ENCODE assay signal across 11 cellular contexts in the genomic region with DNA sequence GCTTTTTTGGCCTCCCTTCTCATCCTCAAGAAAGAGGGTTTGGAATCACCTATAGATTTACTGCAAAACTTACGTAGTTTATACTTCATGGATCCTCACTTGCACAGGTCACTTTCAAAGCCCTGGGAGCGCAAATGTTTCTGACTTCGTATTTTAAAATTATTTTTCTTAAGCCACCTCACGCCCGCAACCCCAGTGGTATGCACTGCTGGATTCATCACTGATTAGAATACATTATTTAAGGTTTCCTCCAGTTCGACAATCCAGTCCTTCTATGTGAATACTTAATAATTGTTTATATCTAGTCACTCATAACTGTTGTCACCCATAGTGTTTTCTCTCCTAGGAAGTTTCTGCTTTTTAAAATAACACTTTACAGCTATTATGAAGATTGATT.
A peak's percentile ranks its signal among the peaks of the same experiment; 100 is the strongest.
DNase-seq lines count a peak whose midpoint lies in the region; ATAC-seq and TF ChIP-seq lines count a peak whose summit lies in the region.
"Had no signal": no experiment of that assay in that cellular context is flagged by ENCODE, and none has a peak within 500 bp of the region (broad histone marks: within the 10 kb centered on the region; RNA-seq: fewer than 3 reads in every experiment).

No MANE protein-coding gene starts in this region.

- no peak for TF ChIP-seq RAD21 in IMR-90 (IDR thresholded peaks at IDR 0.05; ENCODE audit: low read length)

- H3K4ac ChIP-seq in IMR-90 (ENCODE audit: low read depth, low read length) = no peak overlapping the region

- peak overlapping the region; percentile 61 for H2AFZ ChIP-seq in IMR-90 (replicated peaks; ENCODE audit: low read length, poor library complexity)
- H2AFZ ChIP-seq: parathyroid adenoma had no signal

- no peak overlapping the region for H2BK20ac ChIP-seq in IMR-90 (ENCODE audit: low read depth, low read length)

- H3K79me1 ChIP-seq in IMR-90 (ENCODE audit: low read depth in 1 of 2, low read length in 2 of 2) = no peaks in the 10 kb centered on the region

- peak overlapping the region; percentile 85 for H3K9ac ChIP-seq in IMR-90 (ENCODE audit: low read depth, low read length)
- H3K9ac ChIP-seq: parathyroid adenoma had no signal

- no peak overlapping the region; the same call in 1 of the 2 replicates for H4K5ac ChIP-seq in IMR-90 (ENCODE audit: low read depth, low read length)

- peak overlapping the region; percentile 74 to 84; a peak in 2 of 4 replicates for H4K8ac ChIP-seq in IMR-90 (ENCODE audit: low read depth in 2 of 2, low read length in 2 of 2)

- no peaks in the 10 kb centered on the region for H3K36me3 Mint-ChIP-seq in stimulated activated naive B cell treated with anti-CD40 and anti-IgM and Interleukin-4, amounts not matched to agents 10 μg/mL and 1 μg/mL and 100 μg/mL, for 72 hours

- no peak overlapping the region for H2BK5ac ChIP-seq in IMR-90 (ENCODE audit: low read depth, low read length, poor library complexity, severe bottlenecking)

- H2BK15ac ChIP-seq in IMR-90 (ENCODE audit: low read depth, low read length) = no peak overlapping the region

- H3K18ac ChIP-seq in IMR-90 (ENCODE audit: low read depth, low read length) = no peak overlapping the region

- H4K91ac ChIP-seq in IMR-90 (ENCODE audit: insufficient read depth, low read depth, low read length) = no peak overlapping the region

- no peak overlapping the region for H3K56ac ChIP-seq in IMR-90 (ENCODE audit: extremely low read depth, insufficient read depth, low read length)

- intact Hi-C loops in IMR-90 (cut with micrococcal nuclease) = no loop called here

- peak overlapping the region; percentile 24; the same call in 1 of the 2 replicates for H3K27ac ChIP-seq in IMR-90 (ENCODE audit: insufficient read depth, low read length)
- H3K27ac ChIP-seq: C4-2B, parathyroid adenoma had no signal

- peak overlapping the region; percentile 45; the same call in 1 of the 2 replicates for H3K4me2 ChIP-seq in IMR-90 (ENCODE audit: low read depth, low read length)

- dilution Hi-C loops in IMR-90 (cut with HindIII; ENCODE audit: low sequenced_read_pairs, unreplicated experiment) = no loop called here

- no peaks in the 10 kb centered on the region for H3K9me1 ChIP-seq in IMR-90 (ENCODE audit: insufficient read depth, low read length)

- 0 out of 2 replicates have a peak overlapping the region, but pooled peaks have one; percentile 51 for H3K14ac ChIP-seq in IMR-90 (replicated peaks; ENCODE audit: low read depth, low read length)

- DNase-seq in AG10803 (ENCODE audit: low read depth) (no peak), IMR-90 (no peak), fibroblast of villous mesenchyme (ENCODE audit: low read depth) (no peak), retinal pigment epithelial cell (ENCODE audit: low read depth) (no peak), KG1 (lab: John Stamatoyannopoulos, UW) (no peak), Ammon's horn (ENCODE audit: low spot score) (no peak), SW 1271 (lab: John Stamatoyannopoulos, UW) (no peak)
- DNase-seq in stimulated activated naive B cell treated with anti-CD40 and anti-IgM and Interleukin-4, amounts not matched to agents 10 μg/mL and 1 μg/mL and 100 μg/mL, for 72 hours = no peak
- DNase-seq: NK-92 treated with Interleukin-12 subunit alpha and Interleukin-12 subunit beta, amount 100 ng/mL, for 24 hours had no signal

- peak overlapping the region in 1 of 2 donors; percentile 75 for H3K4me3 Mint-ChIP-seq in stimulated activated naive B cell treated with anti-CD40 and anti-IgM and Interleukin-4, amounts not matched to agents 10 μg/mL and 1 μg/mL and 100 μg/mL, for 72 hours

- H4K20me1 ChIP-seq in IMR-90 (ENCODE audit: insufficient read depth, low read length) = no peaks in the 10 kb centered on the region

- TF ChIP-seq CTCF in AG10803 (conservative IDR thresholded peaks at IDR 0.05; ENCODE audit: low read length) (no peak), IMR-90 (conservative IDR thresholded peaks at IDR 0.05; ENCODE audit: low read depth, low read length) (no peak), fibroblast of villous mesenchyme (IDR thresholded peaks at IDR 0.05; ENCODE audit: insufficient read depth, low read depth, low read length) (no peak), retinal pigment epithelial cell (conservative IDR thresholded peaks at IDR 0.05; ENCODE audit: low read depth, low read length) (no peak)

- no peak overlapping the region for H2AK9ac ChIP-seq in IMR-90 (replicated peaks; ENCODE audit: low read depth, low read length, poor library complexity)

- H3K27ac Mint-ChIP-seq in stimulated activated naive B cell treated with anti-CD40 and anti-IgM and Interleukin-4, amounts not matched to agents 10 μg/mL and 1 μg/mL and 100 μg/mL, for 72 hours = no peak overlapping the region

- no CpG with 5 or more reads among the region's 6 CpGs for WGBS in IMR-90 (ENCODE audit: extremely low coverage in 2 of 2, insufficient read length in 1 of 2), 2 experiments

- H3K4me3 ChIP-seq in AG10803 (ENCODE audit: low read length) (peak overlapping the region; percentile 62), IMR-90 (ENCODE audit: insufficient read depth, low read depth, low read length) (peak overlapping the region; percentile 62), fibroblast of villous mesenchyme (ENCODE audit: low read depth, low read length) (peak overlapping the region; percentile 46), retinal pigment epithelial cell (ENCODE audit: low read length) (peak overlapping the region; percentile 74)

- in situ Hi-C loops in IMR-90 (cut with MboI; ENCODE audit: low sequenced_read_pairs) = no loop called here

- no peaks in the 10 kb centered on the region for H3K4me1 Mint-ChIP-seq in stimulated activated naive B cell treated with anti-CD40 and anti-IgM and Interleukin-4, amounts not matched to agents 10 μg/mL and 1 μg/mL and 100 μg/mL, for 72 hours

- no peaks in the 10 kb centered on the region for H3K27me3 ChIP-seq in IMR-90 (ENCODE audit: control insufficient read depth, insufficient read depth, low read length)

- H3K9me3 ChIP-seq in IMR-90 (ENCODE audit: control insufficient read depth, insufficient read depth, low read length) = 0 out of 2 replicates have a peak, but pooled peaks cover 1% of the 10 kb centered on the region

- POLR2A ChIA-PET in IMR-90 (lab: Charles Lee; ENCODE audit: unreplicated experiment) = no interaction called here

- peaks cover 4 to 6% of the 10 kb centered on the region in 2 donors for H3K9me3 Mint-ChIP-seq in stimulated activated naive B cell treated with anti-CD40 and anti-IgM and Interleukin-4, amounts not matched to agents 10 μg/mL and 1 μg/mL and 100 μg/mL, for 72 hours

- H3K4me1 ChIP-seq in IMR-90 (ENCODE audit: control insufficient read depth, insufficient read depth, low read length) = no peaks in the 10 kb centered on the region
- H3K4me1 ChIP-seq: parathyroid adenoma had no signal

- BruUV-seq in IMR-90 (replicated peaks; lab: Mats Ljungman, UMichigan) = no TSS peak

- no peaks in the 10 kb centered on the region for H3K36me3 ChIP-seq in IMR-90 (ENCODE audit: control insufficient read depth, insufficient read depth, low read length)

- no peak overlapping the region for H2AK5ac ChIP-seq in IMR-90 (ENCODE audit: low read depth, low read length)

- no peaks in the 10 kb centered on the region for H3K27me3 Mint-ChIP-seq in stimulated activated naive B cell treated with anti-CD40 and anti-IgM and Interleukin-4, amounts not matched to agents 10 μg/mL and 1 μg/mL and 100 μg/mL, for 72 hours

- no peak for TF ChIP-seq POLR2A in IMR-90 (IDR thresholded peaks at IDR 0.05; ENCODE audit: low read depth, low read length)

- CTCF ChIA-PET in IMR-90 (lab: Yijun Ruan, JAX) = interaction anchor here (0.9 kb wide), 1 partner anchor 141 kb away, joined by 3 read pairs; no protein-coding TSS in a partner anchor

- H3K23ac ChIP-seq in IMR-90 (ENCODE audit: low read depth, low read length) = no peak overlapping the region

- no peak overlapping the region for H2BK120ac ChIP-seq in IMR-90 (ENCODE audit: low read depth, low read length)

- peak; percentile 17; the same call in 1 of the 2 replicates for ATAC-seq in IMR-90 (ENCODE audit: low read depth)
- no peak for ATAC-seq in stimulated activated naive B cell treated with anti-CD40 and anti-IgM and Interleukin-4, amounts not matched to agents 10 μg/mL and 1 μg/mL and 100 μg/mL, for 72 hours (replicated peaks)

TF ChIP-seq in IMR-90, 13 proteins besides CTCF, POLR2A, EP300 and RAD21:
- no peak for TF ChIP-seq RFX5 (IDR thresholded peaks at IDR 0.05; ENCODE audit: low read depth, low read length)
- no peak for TF ChIP-seq CHD1 (IDR thresholded peaks at IDR 0.05; ENCODE audit: low read depth, low read length)
- TF ChIP-seq BHLHE40 (IDR thresholded peaks at IDR 0.05; ENCODE audit: low read depth, low read length) = no peak
- TF ChIP-seq, protein P1, sequence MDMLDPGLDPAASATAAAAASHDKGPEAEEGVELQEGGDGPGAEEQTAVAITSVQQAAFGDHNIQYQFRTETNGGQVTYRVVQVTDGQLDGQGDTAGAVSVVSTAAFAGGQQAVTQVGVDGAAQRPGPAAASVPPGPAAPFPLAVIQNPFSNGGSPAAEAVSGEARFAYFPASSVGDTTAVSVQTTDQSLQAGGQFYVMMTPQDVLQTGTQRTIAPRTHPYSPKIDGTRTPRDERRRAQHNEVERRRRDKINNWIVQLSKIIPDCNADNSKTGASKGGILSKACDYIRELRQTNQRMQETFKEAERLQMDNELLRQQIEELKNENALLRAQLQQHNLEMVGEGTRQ (IDR thresholded peaks at IDR 0.05; ENCODE audit: low read depth, low read length) = no peak
- TF ChIP-seq MAZ (IDR thresholded peaks at IDR 0.05; ENCODE audit: borderline replicate concordance, low read depth, low read length) = no peak
- TF ChIP-seq RCOR1 (IDR thresholded peaks at IDR 0.05; ENCODE audit: insufficient replicate concordance, low read length) = no peak
- no peak for TF ChIP-seq MAFK (IDR thresholded peaks at IDR 0.05; ENCODE audit: low read depth, low read length)
- TF ChIP-seq NFE2L2 (IDR thresholded peaks at IDR 0.05; ENCODE audit: low read depth, low read length) = no peak
- no peak for TF ChIP-seq CEBPB (IDR thresholded peaks at IDR 0.05; ENCODE audit: low read depth, low read length)
- TF ChIP-seq, protein P2, sequence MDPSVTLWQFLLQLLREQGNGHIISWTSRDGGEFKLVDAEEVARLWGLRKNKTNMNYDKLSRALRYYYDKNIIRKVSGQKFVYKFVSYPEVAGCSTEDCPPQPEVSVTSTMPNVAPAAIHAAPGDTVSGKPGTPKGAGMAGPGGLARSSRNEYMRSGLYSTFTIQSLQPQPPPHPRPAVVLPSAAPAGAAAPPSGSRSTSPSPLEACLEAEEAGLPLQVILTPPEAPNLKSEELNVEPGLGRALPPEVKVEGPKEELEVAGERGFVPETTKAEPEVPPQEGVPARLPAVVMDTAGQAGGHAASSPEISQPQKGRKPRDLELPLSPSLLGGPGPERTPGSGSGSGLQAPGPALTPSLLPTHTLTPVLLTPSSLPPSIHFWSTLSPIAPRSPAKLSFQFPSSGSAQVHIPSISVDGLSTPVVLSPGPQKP (IDR thresholded peaks at IDR 0.05; ENCODE audit: borderline replicate concordance, low read depth, low read length) = no peak
- no peak for TF ChIP-seq SMC3 (IDR thresholded peaks at IDR 0.05; ENCODE audit: low read depth, low read length)
TF ChIP-seq in IMR-90: peak in this region for 0.
